In genomic region chr9:128771745-128772519, GRCh38 we compare ENCODE assay signal across 8 cellular contexts. TPM values are rescaled to one million over a fixed set of nuclear protein-coding genes. Genes with fewer than 3 reads are reported as not detected.
A peak's percentile ranks its signal among the peaks of the same experiment; 100 is the strongest.
DNase-seq lines count a peak whose midpoint lies in the region; ATAC-seq and TF ChIP-seq lines count a peak whose summit lies in the region.

ZER1 (minus strand) TSS chr9:128771927; CDS start chr9:128755565, 16,362 bp downstream.

- no peaks in the 10 kb centered on the region for H3K27me3 ChIP-seq in adrenal gland
- no peaks in the 10 kb centered on the region for H3K27me3 ChIP-seq in upper lobe of right lung

- WGBS in adrenal gland, 4 donors: 1 to 10% (median 2%) methylated on average over 2 to 72 of the region's 72 CpGs

- H3K4me3 ChIP-seq in GM12865 (ENCODE audit: low read depth, low read length): peak within 1 kb of the TSS; percentile 77
- peak within 1 kb of the TSS; percentile 25 to 83 (median 75) for H3K4me3 ChIP-seq in adrenal gland
- H3K4me3 ChIP-seq in upper lobe of right lung: peak within 1 kb of the TSS; percentile 91

- peak; percentile 62 to 83 for TF ChIP-seq POLR2A in adrenal gland (IDR thresholded peaks at IDR 0.05)

- H3K36me3 Mint-ChIP-seq in progenitor cell of endocrine pancreas (ENCODE audit: insufficient read depth): peaks cover 2% of the 10 kb centered on the region

- peak; percentile 95 for ATAC-seq in HG02798 (IDR thresholded peaks at IDR 0.05; ENCODE audit: poor library complexity, unreplicated experiment)
- peak; percentile 99 for ATAC-seq in left cardiac atrium
- peak; percentile 98 for ATAC-seq in upper lobe of right lung

- TF ChIP-seq CTCF in GM12865 (IDR thresholded peaks at IDR 0.05; ENCODE audit: insufficient read depth, low read depth, low read length, missing control alignments) (no peak), adrenal gland (IDR thresholded peaks at IDR 0.05) (peak in 1 of 6 experiments; percentile 13), progenitor cell of endocrine pancreas (IDR thresholded peaks at IDR 0.05; ENCODE audit: unreplicated experiment) (no peak), upper lobe of right lung (IDR thresholded peaks at IDR 0.05) (no peak)

- H3K36me3 ChIP-seq in adrenal gland (replicated peaks in 1 of 2) (no peaks in the 10 kb centered on the region), upper lobe of right lung (peaks cover 8% of the 10 kb centered on the region)

- H3K4me1 ChIP-seq in adrenal gland (replicated peaks in 1 of 2): peaks cover 10 to 28% of the 10 kb centered on the region in 2 donors
- H3K4me1 ChIP-seq in upper lobe of right lung: peaks cover 16% of the 10 kb centered on the region

- no peaks in the 10 kb centered on the region for H3K27me3 Mint-ChIP-seq in progenitor cell of endocrine pancreas

- DNase-seq in GM12865 (ENCODE audit: low read depth) (peak; percentile 94), NCI-H1436 treated with DMSO at 0.1 percent for 48 hours (lab: John Stamatoyannopoulos, UW) (peak; percentile 16), T-helper 1 cell (peak; percentile 81 to 93 (median 91)), adrenal gland (peak; percentile 92 to 97 (median 94)), left cardiac atrium (peak; percentile 95), progenitor cell of endocrine pancreas (ENCODE audit: low spot score, unreplicated experiment) (peak; percentile 89), upper lobe of right lung (peak; percentile 97)

- H3K9me3 ChIP-seq in adrenal gland (replicated peaks in 1 of 3) (no peaks in the 10 kb centered on the region), upper lobe of right lung (no peaks in the 10 kb centered on the region)

- H3K4me3 Mint-ChIP-seq in progenitor cell of endocrine pancreas (ENCODE audit: low read depth): peak within 1 kb of the TSS; percentile 93

- intact Hi-C loops in adrenal gland (cut with DNase I) (no loop called here), left cardiac atrium (cut with DNase I) (no loop called here), upper lobe of right lung (cut with DNase I) (no loop called here)

- peak within 1 kb of the TSS; percentile 99 for H3K27ac Mint-ChIP-seq in progenitor cell of endocrine pancreas

- H3K4me1 Mint-ChIP-seq in progenitor cell of endocrine pancreas (ENCODE audit: low read depth): peaks cover 15% of the 10 kb centered on the region

- H3K27ac ChIP-seq in adrenal gland (peak within 1 kb of the TSS; percentile 74 to 96 (median 88)), upper lobe of right lung (peak within 1 kb of the TSS; percentile 99)

- H3K9me3 Mint-ChIP-seq in progenitor cell of endocrine pancreas (ENCODE audit: low read depth): no peaks in the 10 kb centered on the region

RNA-seq across cellular contexts. Expression of gene ZER1, which starts in this region (rescaled TPM):
- total RNA-seq in adrenal gland (100 to 1,000 TPM in 1 of 8 donors, 10 to 100 TPM in 7; 38.8 to 131 (median 66.6) TPM), left cardiac atrium (10 to 100 TPM; 36.6 to 37.0 TPM), progenitor cell of endocrine pancreas (38.4 and 42.2 TPM in 2 replicates), upper lobe of right lung (32.0 TPM)
- polyA plus RNA-seq in adrenal gland: 10 to 100 TPM; 17.0 to 51.1 (median 41.7) TPM

Comparison
In these comparisons a context has a peak if more than half of its experiments do, and no peak if none do; other contexts are left out.
1. Peak in every context shown above with its lines: DNase-seq, ATAC-seq, H3K4me3 ChIP-seq and H3K27ac ChIP-seq.
2. DNase-seq: peak in every context shown above with its lines; median percentile 97 in upper lobe of right lung; 95 in left cardiac atrium; 94 in GM12865; 94 in adrenal gland; 91 in T-helper 1 cell; 89 in progenitor cell of endocrine pancreas; 16 in NCI-H1436 treated with DMSO at 0.1 percent for 48 hours.